Comparison of ENCODE assay signal across 19 cellular contexts in the genomic region with DNA sequence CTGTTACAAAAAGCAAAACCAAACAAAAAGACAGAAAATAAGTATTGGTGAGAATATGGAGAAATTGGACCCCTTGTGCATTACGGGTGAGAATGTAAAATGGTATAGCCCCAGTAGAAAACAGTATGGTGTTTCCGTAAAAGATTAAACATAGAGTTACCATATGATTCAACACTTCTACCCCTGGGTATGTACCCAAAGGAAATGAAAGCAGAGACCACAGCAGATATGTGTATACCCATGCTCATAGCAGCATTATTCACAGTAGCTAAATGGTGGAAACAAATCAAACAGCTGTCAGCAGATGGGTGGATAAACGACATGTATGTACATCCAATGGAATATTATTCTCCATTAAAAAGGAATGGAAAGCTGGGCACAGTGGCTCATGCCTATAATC. TPM values are rescaled to one million over a fixed set of nuclear protein-coding genes. Genes with fewer than 3 reads are reported as not detected.
DNase-seq lines count a peak whose midpoint lies in the region; ATAC-seq and TF ChIP-seq lines count a peak whose summit lies in the region.
"Had no signal": no experiment of that assay in that cellular context is flagged by ENCODE, and none has a peak within 500 bp of the region (broad histone marks: within the 10 kb centered on the region; RNA-seq: fewer than 3 reads in every experiment).

No MANE protein-coding gene starts in this region.

- H3K4me1 ChIP-seq in naive thymus-derived CD4-positive, alpha-beta T cell (ENCODE audit: control insufficient read depth in 2 of 2, insufficient read depth in 2 of 2, low read length in 2 of 2), result peaks cover 7 to 78% of the 10 kb centered on the region in 2 donors
- H3K4me1 ChIP-seq in thyroid gland, result peaks cover 0 to 6% of the 10 kb centered on the region in 2 donors
- H3K4me1 ChIP-seq: parathyroid adenoma had no signal

- H3K4me3 Mint-ChIP-seq in naive thymus-derived CD4-positive, alpha-beta T cell, result peak overlapping the region in 1 of 10 donors; percentile 37
- H3K4me3 Mint-ChIP-seq: stimulated activated naive B cell treated with anti-CD40 and anti-IgM and Interleukin-4, amounts not matched to agents 10 μg/mL and 1 μg/mL and 100 μg/mL, for 72 hours had no signal

- TF ChIP-seq POLR2A in thyroid gland (IDR thresholded peaks at IDR 0.05), result no peak

- peak overlapping the region in 2 of 9 donors; percentile 16 to 27 for H3K27ac Mint-ChIP-seq in naive thymus-derived CD4-positive, alpha-beta T cell
- H3K27ac Mint-ChIP-seq: stimulated activated naive B cell treated with anti-CD40 and anti-IgM and Interleukin-4, amounts not matched to agents 10 μg/mL and 1 μg/mL and 100 μg/mL, for 72 hours had no signal

- POLR2A ChIA-PET in naive thymus-derived CD4-positive, alpha-beta T cell (lab: Charles Lee), result interaction anchor here (0.6 kb wide), 1 partner anchor 149 kb away, joined by 5 read pairs; no protein-coding TSS in a partner anchor

- H3K36me3 ChIP-seq in KOPT-K1 (ENCODE audit: insufficient read depth, low read length) (peaks cover 26% of the 10 kb centered on the region), thyroid gland (peaks cover 11 to 35% of the 10 kb centered on the region in 2 donors)
- H3K36me3 ChIP-seq in naive thymus-derived CD4-positive, alpha-beta T cell (ENCODE audit: control insufficient read depth in 2 of 3, insufficient read depth in 3 of 3, low read length in 3 of 3), result peaks cover 0 to 27% (median 3%) of the 10 kb centered on the region in 3 experiments

- no peaks in the 10 kb centered on the region for H3K27me3 ChIP-seq in naive thymus-derived CD4-positive, alpha-beta T cell (ENCODE audit: control insufficient read depth in 2 of 2, insufficient read depth in 2 of 2, low read length in 2 of 2)
- no peaks in the 10 kb centered on the region for H3K27me3 ChIP-seq in thyroid gland

- H3K4me3 ChIP-seq in naive thymus-derived CD4-positive, alpha-beta T cell (ENCODE audit: low read length), result no peak overlapping the region
- no peak overlapping the region for H3K4me3 ChIP-seq in thyroid gland (replicated peaks in 1 of 3)
- H3K4me3 ChIP-seq: smooth muscle cell had no signal

- H3K4me1 Mint-ChIP-seq in naive thymus-derived CD4-positive, alpha-beta T cell, result peaks cover 9 to 53% (median 13%) of the 10 kb centered on the region in 7 donors

- intact Hi-C loops in naive thymus-derived CD4-positive, alpha-beta T cell (cut with micrococcal nuclease), result loop anchor here in 1 of 2 donors (5.0 kb wide), 1 partner anchor 303 kb away; the partner anchor contains the start of gene SFRP4
- intact Hi-C loops in thyroid gland (cut with DNase I), result loop anchor here (5.0 kb wide), 1 partner anchor 113 kb away; no protein-coding TSS in a partner anchor
- intact Hi-C loops in cardiac septum (cut with DNase I), result no loop called here

- H3K9me3 ChIP-seq in KOPT-K1 (ENCODE audit: insufficient read depth, low read length, poor library complexity, severe bottlenecking), result no peaks in the 10 kb centered on the region
- H3K9me3 ChIP-seq in naive thymus-derived CD4-positive, alpha-beta T cell (ENCODE audit: control insufficient read depth in 2 of 3, low read length in 3 of 3), result no peaks in the 10 kb centered on the region
- no peaks in the 10 kb centered on the region for H3K9me3 ChIP-seq in thyroid gland

- TF ChIP-seq CTCF in thyroid gland (IDR thresholded peaks at IDR 0.05), result no peak

- CTCF ChIA-PET in naive thymus-derived CD4-positive, alpha-beta T cell (lab: Charles Lee), result interaction anchor here (0.8 to 7.5 kb wide), 7 partner anchors 11 to 157 kb away, joined by 4 to 78 read pairs (median 6); no protein-coding TSS in a partner anchor

- 90 to 91% methylated on average over 3 of the region's 3 CpGs for WGBS in thyroid gland, 2 donors

- peaks cover 4 to 25% (median 15%) of the 10 kb centered on the region in 5 donors for H3K36me3 Mint-ChIP-seq in naive thymus-derived CD4-positive, alpha-beta T cell

- H3K27ac ChIP-seq in KOPT-K1 (ENCODE audit: low read depth, low read length, poor library complexity, severe bottlenecking), result peak overlapping the region; percentile 99
- no peak overlapping the region for H3K27ac ChIP-seq in naive thymus-derived CD4-positive, alpha-beta T cell (ENCODE audit: low read depth, low read length)
- no peak overlapping the region for H3K27ac ChIP-seq in thyroid gland
- H3K27ac ChIP-seq: parathyroid adenoma had no signal

- peak; percentile 55 to 59 for ATAC-seq in activated CD4-positive, CD25-positive, alpha-beta regulatory T cell treated with anti-CD3 and anti-CD28 coated beads, Interleukin-2, amount 50 U/mL, for 24 hours
- ATAC-seq in GM19438 (IDR thresholded peaks at IDR 0.05; ENCODE audit: low read depth, unreplicated experiment), result peak; percentile 43
- ATAC-seq in naive thymus-derived CD4-positive, alpha-beta T cell, result peak; percentile 57
- ATAC-seq: HepG2; stimulated activated naive B cell treated with anti-CD40 and anti-IgM and Interleukin-4, amounts not matched to agents 10 μg/mL and 1 μg/mL and 100 μg/mL, for 72 hours had no signal

- no peak for DNase-seq in activated CD4-positive, CD25-positive, alpha-beta regulatory T cell treated with anti-CD3 and anti-CD28 coated beads, Interleukin-2, amount 50 U/mL, for 72 hours
- DNase-seq in naive thymus-derived CD4-positive, alpha-beta T cell, result no peak
- DNase-seq in thyroid gland (no peak), NCI-H146 (lab: John Stamatoyannopoulos, UW) (no peak), cardiac septum (ENCODE audit: low spot score) (no peak)
- DNase-seq: 8988T; aorta; DMS79; GOT3; NCI-H2081; NCI-H524; SHP77; stimulated activated naive B cell treated with anti-CD40 and anti-IgM and Interleukin-4, amounts not matched to agents 10 μg/mL and 1 μg/mL and 100 μg/mL, for 72 hours had no signal

- no peaks in the 10 kb centered on the region for H3K27me3 Mint-ChIP-seq in naive thymus-derived CD4-positive, alpha-beta T cell
- H3K27me3 Mint-ChIP-seq: stimulated activated naive B cell treated with anti-CD40 and anti-IgM and Interleukin-4, amounts not matched to agents 10 μg/mL and 1 μg/mL and 100 μg/mL, for 72 hours had no signal

- H3K9me3 Mint-ChIP-seq in naive thymus-derived CD4-positive, alpha-beta T cell, result no peaks in the 10 kb centered on the region
- H3K9me3 Mint-ChIP-seq: stimulated activated naive B cell treated with anti-CD40 and anti-IgM and Interleukin-4, amounts not matched to agents 10 μg/mL and 1 μg/mL and 100 μg/mL, for 72 hours had no signal

RNA-seq across cellular contexts. Expression of gene STARD3NL, which starts 42.4 kb away (rescaled TPM):
- total RNA-seq in naive thymus-derived CD4-positive, alpha-beta T cell, result 10 to 100 TPM in 4 of 5 experiments, 1 to 10 TPM in 1; 9.4 to 22.0 (median 12.2) TPM
- polyA plus RNA-seq in naive thymus-derived CD4-positive, alpha-beta T cell, result 10 to 100 TPM; 25.3 to 26.9 TPM
- total RNA-seq in thyroid gland (10 to 100 TPM; 53.1 to 77.4 (median 62.0) TPM), cardiac septum (26.4 TPM)
